ENCODE assay signal across 8 cellular contexts in the genomic region with DNA sequence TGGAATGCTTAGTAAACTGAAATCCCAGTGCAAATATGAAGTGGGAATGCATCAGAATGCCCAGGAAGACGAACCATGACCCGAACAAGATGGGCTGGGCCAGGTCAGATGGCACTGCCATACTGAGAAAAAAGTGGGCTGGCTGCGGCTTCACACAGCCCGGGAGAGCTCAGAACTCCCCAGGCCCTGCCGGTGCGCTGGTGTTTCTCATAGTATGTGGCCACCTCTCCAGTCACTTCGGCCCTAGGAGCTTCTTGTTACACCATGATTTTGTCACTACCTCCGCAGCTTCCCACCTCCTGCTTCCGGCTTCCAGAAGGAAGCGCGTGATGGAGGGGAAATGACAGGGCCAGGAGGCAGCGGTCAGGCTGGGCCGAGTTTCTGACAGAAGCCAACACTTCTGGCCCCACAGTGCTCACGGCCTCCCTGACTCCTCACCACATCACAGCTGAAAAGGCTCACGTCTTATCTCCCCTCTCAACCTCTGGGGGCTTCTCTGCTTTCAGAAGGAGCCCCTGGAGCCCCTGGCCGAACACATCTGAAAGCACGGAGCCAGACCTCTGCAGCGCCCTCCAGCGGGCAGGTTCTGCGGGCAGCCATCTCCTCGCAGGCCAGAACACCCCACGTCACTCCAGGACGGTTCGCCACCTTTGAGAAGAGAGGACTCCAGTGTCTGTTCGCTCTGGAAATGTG. TPM values are rescaled to one million over a fixed set of nuclear protein-coding genes. Genes with fewer than 3 reads are reported as not detected.
DNase-seq lines count a peak whose midpoint lies in the region; ATAC-seq and TF ChIP-seq lines count a peak whose summit lies in the region.

No MANE protein-coding gene starts in this region.

- no peaks in the 10 kb centered on the region for H3K27me3 ChIP-seq in suprapubic skin

- H3K4me3 ChIP-seq in mucosa of descending colon (no peak overlapping the region), suprapubic skin (no peak overlapping the region)

- peaks cover 10 to 18% of the 10 kb centered on the region in 2 donors for H3K36me3 Mint-ChIP-seq in activated naive CD4-positive, alpha-beta T cell treated with anti-CD3 and anti-CD28 coated beads, Interleukin-2, amount 50 U/mL, for 72 hours

- no peak for TF ChIP-seq EP300 in suprapubic skin (IDR thresholded peaks at IDR 0.05)

- DNase-seq in stimulated activated naive CD4-positive, alpha-beta T cell treated with Interleukin-2 at 50 U/mL for 16 hours (lab: John Stamatoyannopoulos, UW), result peak; percentile 70
- DNase-seq in stimulated activated naive CD4-positive, alpha-beta T cell (lab: John Stamatoyannopoulos, UW), result no peak
- peak; percentile 67 to 86 for DNase-seq in activated naive CD4-positive, alpha-beta T cell treated with anti-CD3 and anti-CD28 coated beads, Interleukin-2, amount 50 U/mL, for 72 hours (ENCODE audit: low spot score in 2 of 2)
- DNase-seq in mucosa of descending colon (peak; percentile 61 to 78 (median 69)), suprapubic skin (ENCODE audit: low spot score in 2 of 2) (no peak), NCI-H1694 treated with DMSO at 0.1 percent for 48 hours (lab: John Stamatoyannopoulos, UW) (no peak)

- WGBS in suprapubic skin, result 80% methylated on average over 25 of the region's 25 CpGs

- no peaks in the 10 kb centered on the region for H3K9me3 Mint-ChIP-seq in activated naive CD4-positive, alpha-beta T cell treated with anti-CD3 and anti-CD28 coated beads, Interleukin-2, amount 50 U/mL, for 72 hours

- no peaks in the 10 kb centered on the region for H3K9me3 ChIP-seq in mucosa of descending colon
- H3K9me3 ChIP-seq in suprapubic skin, result no peaks in the 10 kb centered on the region

- H3K36me3 ChIP-seq in mucosa of descending colon (ENCODE audit: low read depth) (no peaks in the 10 kb centered on the region), suprapubic skin (peaks cover under 1% of the 10 kb centered on the region)

- peak in 1 of 2 donors; percentile 23 for ATAC-seq in activated naive CD4-positive, alpha-beta T cell treated with anti-CD3 and anti-CD28 coated beads, Interleukin-2, amount 50 U/mL, for 72 hours
- ATAC-seq in mucosa of descending colon (no peak), GM18907 (IDR thresholded peaks at IDR 0.05; ENCODE audit: unreplicated experiment) (no peak), GM19395 (IDR thresholded peaks at IDR 0.05; ENCODE audit: unreplicated experiment) (no peak)

- H3K27ac ChIP-seq in suprapubic skin, result no peak overlapping the region

- no peak for TF ChIP-seq CTCF in mucosa of descending colon (IDR thresholded peaks at IDR 0.05)
- no peak for TF ChIP-seq CTCF in suprapubic skin (IDR thresholded peaks at IDR 0.05)

- intact Hi-C loops in mucosa of descending colon (cut with DNase I, micrococcal nuclease), result loop anchor here in 1 of 2 donors (5.0 kb wide), 1 partner anchor 94 kb away; no protein-coding TSS in a partner anchor

- H3K27ac Mint-ChIP-seq in activated naive CD4-positive, alpha-beta T cell treated with anti-CD3 and anti-CD28 coated beads, Interleukin-2, amount 50 U/mL, for 72 hours, result peak overlapping the region; percentile 97 to 100

- H3K4me1 ChIP-seq in mucosa of descending colon (ENCODE audit: low read depth), result peaks cover 50% of the 10 kb centered on the region
- peaks cover 19% of the 10 kb centered on the region for H3K4me1 ChIP-seq in suprapubic skin

- TF ChIP-seq POLR2A in suprapubic skin (IDR thresholded peaks at IDR 0.05), result no peak

RNA-seq across cellular contexts. Expression of a gene that starts 30.7 kb away (rescaled TPM):
- total RNA-seq in activated naive CD4-positive, alpha-beta T cell treated with anti-CD3 and anti-CD28 coated beads, Interleukin-2, amount 50 U/mL, for 72 hours, result 100 to 1,000 TPM; 218 to 240 TPM
- total RNA-seq in mucosa of descending colon, result 100 to 1,000 TPM; 124 to 148 (median 140) TPM
- total RNA-seq in suprapubic skin, result 100 to 1,000 TPM; 110 to 212 (median 187) TPM

RNA-seq across cellular contexts. Expression of a gene that starts 39.7 kb away (rescaled TPM):
- 10 to 100 TPM; 13.8 to 26.5 TPM for total RNA-seq in activated naive CD4-positive, alpha-beta T cell treated with anti-CD3 and anti-CD28 coated beads, Interleukin-2, amount 50 U/mL, for 72 hours
- 10 to 100 TPM; 19.3 to 28.4 (median 26.3) TPM for total RNA-seq in mucosa of descending colon
- 10 to 100 TPM; 15.3 to 30.4 (median 21.8) TPM for total RNA-seq in suprapubic skin

Comparison
In these comparisons a context has a peak if more than half of its experiments do, and no peak if none do; other contexts are left out.
1. DNase-seq: peak in stimulated activated naive CD4-positive, alpha-beta T cell treated with Interleukin-2 at 50 U/mL for 16 hours (single experiment), activated naive CD4-positive, alpha-beta T cell treated with anti-CD3 and anti-CD28 coated beads, Interleukin-2, amount 50 U/mL, for 72 hours (2 of 2) and mucosa of descending colon (3 of 3); none in stimulated activated naive CD4-positive, alpha-beta T cell (0 of 6), suprapubic skin (0 of 2) and NCI-H1694 treated with DMSO at 0.1 percent for 48 hours (single experiment).